11 cellular contexts compared by ENCODE assay signal in genomic region chr6:18153311-18153703, GRCh38. TPM values are rescaled to one million over a fixed set of nuclear protein-coding genes. Genes with fewer than 3 reads are reported as not detected.
DNase-seq lines count a peak whose midpoint lies in the region; ATAC-seq and TF ChIP-seq lines count a peak whose summit lies in the region.
"Had no signal": no experiment of that assay in that cellular context is flagged by ENCODE, and none has a peak within 500 bp of the region (broad histone marks: within the 10 kb centered on the region; RNA-seq: fewer than 3 reads in every experiment).

No MANE protein-coding gene starts in this region.

- H3K4me1 ChIP-seq in iPS-20b (ENCODE audit: insufficient read depth, low read length) = peaks cover 2% of the 10 kb centered on the region; the same call in 1 of the 2 replicates
- peaks cover 21% of the 10 kb centered on the region for H3K4me1 ChIP-seq in skeletal muscle satellite cell (ENCODE audit: control insufficient read depth, insufficient read depth, low read length)

- H3K4me2 ChIP-seq in skeletal muscle satellite cell (ENCODE audit: low read length) = peak overlapping the region; percentile 84

- no peak for ATAC-seq in activated CD8-positive, alpha-beta T cell treated with anti-CD3 and anti-CD28 coated beads for 36 hours
- ATAC-seq in GM21825 (IDR thresholded peaks at IDR 0.05; ENCODE audit: unreplicated experiment) (no peak), HG02798 (IDR thresholded peaks at IDR 0.05; ENCODE audit: poor library complexity, unreplicated experiment) (no peak)
- no peak for ATAC-seq in activated naive CD4-positive, alpha-beta T cell treated with anti-CD3 and anti-CD28 coated beads, Interleukin-2, amount 50 U/mL, for 72 hours
- ATAC-seq: T-cell had no signal

- intact Hi-C loops in activated CD8-positive, alpha-beta T cell treated with anti-CD3 and anti-CD28 coated beads for 36 hours (cut with micrococcal nuclease) = no loop called here

- H3K9me3 ChIP-seq in iPS-20b (ENCODE audit: insufficient read depth, low read depth, low read length) (no peaks in the 10 kb centered on the region), skeletal muscle satellite cell (replicated peaks; ENCODE audit: low read length) (no peaks in the 10 kb centered on the region)
- H3K9me3 ChIP-seq: thoracic aorta had no signal

- peaks cover 29% of the 10 kb centered on the region for H3K4me1 Mint-ChIP-seq in activated CD8-positive, alpha-beta T cell treated with anti-CD3 and anti-CD28 coated beads for 36 hours (ENCODE audit: low read depth)
- H3K4me1 Mint-ChIP-seq in osteocyte (ENCODE audit: unreplicated experiment) = peaks cover 16% of the 10 kb centered on the region

- H3K27me3 ChIP-seq in HL-60 (ENCODE audit: insufficient read depth, poor library complexity, severe bottlenecking) (no peaks in the 10 kb centered on the region), iPS-20b (ENCODE audit: insufficient read depth, low read length) (no peaks in the 10 kb centered on the region), skeletal muscle satellite cell (ENCODE audit: control insufficient read depth, insufficient read depth, low read length) (no peaks in the 10 kb centered on the region)

- peak overlapping the region; percentile 22 for H3K4me3 Mint-ChIP-seq in activated CD8-positive, alpha-beta T cell treated with anti-CD3 and anti-CD28 coated beads for 36 hours
- no peak overlapping the region for H3K4me3 Mint-ChIP-seq in osteocyte (ENCODE audit: unreplicated experiment)

- no peaks in the 10 kb centered on the region for H3K9me3 Mint-ChIP-seq in activated CD8-positive, alpha-beta T cell treated with anti-CD3 and anti-CD28 coated beads for 36 hours
- H3K9me3 Mint-ChIP-seq in osteocyte (ENCODE audit: unreplicated experiment) = no peaks in the 10 kb centered on the region
- H3K9me3 Mint-ChIP-seq in activated naive CD4-positive, alpha-beta T cell treated with anti-CD3 and anti-CD28 coated beads, Interleukin-2, amount 50 U/mL, for 72 hours = peaks cover 0 to 4% of the 10 kb centered on the region in 2 donors
- H3K9me3 Mint-ChIP-seq: T-cell had no signal

- peak overlapping the region; percentile 68 for H3K27ac ChIP-seq in HL-60 (replicated peaks)
- H3K27ac ChIP-seq in iPS-20b (ENCODE audit: low read length) = no peak overlapping the region
- H3K27ac ChIP-seq: thoracic aorta had no signal

- no peak overlapping the region for H3K4me3 ChIP-seq in HL-60 (replicated peaks; ENCODE audit: insufficient read depth, low read length)
- peak overlapping the region; percentile 98; the same call in 1 of the 2 replicates for H3K4me3 ChIP-seq in iPS-20b (ENCODE audit: low read length)
- H3K4me3 ChIP-seq in skeletal muscle satellite cell (ENCODE audit: low read length) = peak overlapping the region; percentile 12

- no peak for DNase-seq in HL-60 (ENCODE audit: low read depth in 1 of 2, low spot score in 1 of 2)
- no peak for DNase-seq in activated CD8-positive, alpha-beta T cell treated with anti-CD3 and anti-CD28 coated beads for 36 hours
- DNase-seq in osteocyte (ENCODE audit: extremely low spot score, unreplicated experiment) = no peak
- DNase-seq in activated naive CD4-positive, alpha-beta T cell treated with anti-CD3 and anti-CD28 coated beads, Interleukin-2, amount 50 U/mL, for 72 hours (ENCODE audit: low spot score in 2 of 2) = no peak
- DNase-seq: activated effector memory CD4-positive, alpha-beta T cell treated with Interleukin-2 at 50 U/mL for 16 hours had no signal

- H3K36me3 ChIP-seq in iPS-20b (ENCODE audit: insufficient read depth, low read depth, low read length) = peaks cover 12% of the 10 kb centered on the region
- no peaks in the 10 kb centered on the region for H3K36me3 ChIP-seq in skeletal muscle satellite cell (ENCODE audit: insufficient read depth, low read length)
- H3K36me3 ChIP-seq: thoracic aorta had no signal

- CTCF ChIA-PET in activated CD8-positive, alpha-beta T cell treated with anti-CD3 and anti-CD28 coated beads for 36 hours (lab: Charles Lee) = no interaction called here

- H3K36me3 Mint-ChIP-seq in activated CD8-positive, alpha-beta T cell treated with anti-CD3 and anti-CD28 coated beads for 36 hours (ENCODE audit: low read depth) = peaks cover 4% of the 10 kb centered on the region
- H3K36me3 Mint-ChIP-seq in osteocyte (ENCODE audit: unreplicated experiment) = no peaks in the 10 kb centered on the region
- peaks cover 5 to 22% of the 10 kb centered on the region in 2 donors for H3K36me3 Mint-ChIP-seq in activated naive CD4-positive, alpha-beta T cell treated with anti-CD3 and anti-CD28 coated beads, Interleukin-2, amount 50 U/mL, for 72 hours

- H3K27me3 Mint-ChIP-seq in activated CD8-positive, alpha-beta T cell treated with anti-CD3 and anti-CD28 coated beads for 36 hours = no peaks in the 10 kb centered on the region
- no peaks in the 10 kb centered on the region for H3K27me3 Mint-ChIP-seq in osteocyte (ENCODE audit: unreplicated experiment)
- H3K27me3 Mint-ChIP-seq: T-cell had no signal

- H3K9ac ChIP-seq in iPS-20b (ENCODE audit: low read depth, low read length) (no peak overlapping the region), skeletal muscle satellite cell (ENCODE audit: low read depth, low read length) (peak overlapping the region; percentile 15)

- no peak for TF ChIP-seq CTCF in HL-60 (IDR thresholded peaks at IDR 0.05; ENCODE audit: insufficient read depth, low read length)
- no peak for TF ChIP-seq CTCF in activated CD8-positive, alpha-beta T cell treated with anti-CD3 and anti-CD28 coated beads for 36 hours (IDR thresholded peaks at IDR 0.05)
- TF ChIP-seq CTCF in osteocyte (IDR thresholded peaks at IDR 0.05) = no peak

- H3K27ac Mint-ChIP-seq in activated CD8-positive, alpha-beta T cell treated with anti-CD3 and anti-CD28 coated beads for 36 hours = no peak overlapping the region
- H3K27ac Mint-ChIP-seq in osteocyte (ENCODE audit: unreplicated experiment) = no peak overlapping the region
- H3K27ac Mint-ChIP-seq in activated naive CD4-positive, alpha-beta T cell treated with anti-CD3 and anti-CD28 coated beads, Interleukin-2, amount 50 U/mL, for 72 hours = no peak overlapping the region

- POLR2A ChIA-PET in activated CD8-positive, alpha-beta T cell treated with anti-CD3 and anti-CD28 coated beads for 36 hours (lab: Charles Lee) = interaction anchor here (1.1 kb wide), 1 partner anchor 24 kb away, joined by 3 read pairs; no protein-coding TSS in a partner anchor

RNA-seq across cellular contexts. Expression of gene TPMT, which starts 1.6 kb away (rescaled TPM):
- 1 to 10 TPM; 6.6 to 7.0 TPM for total RNA-seq in activated CD8-positive, alpha-beta T cell treated with anti-CD3 and anti-CD28 coated beads for 36 hours
- total RNA-seq in skeletal muscle satellite cell (2012; rRNA removed) = 18.8 and 19.5 TPM in 2 replicates
- 5.1 and 5.7 TPM in 2 replicates for total RNA-seq in osteocyte
- total RNA-seq in activated naive CD4-positive, alpha-beta T cell treated with anti-CD3 and anti-CD28 coated beads, Interleukin-2, amount 50 U/mL, for 72 hours = 1 to 10 TPM; 3.9 to 9.4 TPM

RNA-seq across cellular contexts. Expression of gene KDM1B, which starts 1.9 kb away (rescaled TPM):
- 10 to 100 TPM; 10.9 to 12.2 TPM for total RNA-seq in activated CD8-positive, alpha-beta T cell treated with anti-CD3 and anti-CD28 coated beads for 36 hours
- total RNA-seq in skeletal muscle satellite cell (2012; rRNA removed) = 20.3 and 22.8 TPM in 2 replicates
- total RNA-seq in osteocyte = 12.1 and 13.3 TPM in 2 replicates
- 1 to 10 TPM; 7.7 to 10.0 TPM for total RNA-seq in activated naive CD4-positive, alpha-beta T cell treated with anti-CD3 and anti-CD28 coated beads, Interleukin-2, amount 50 U/mL, for 72 hours

RNA-seq across cellular contexts. Expression of gene NHLRC1, which starts 30.8 kb away (rescaled TPM):
- under 1 TPM in 1 of 2 experiments, not detected in 1; 0.18 TPM for total RNA-seq in activated CD8-positive, alpha-beta T cell treated with anti-CD3 and anti-CD28 coated beads for 36 hours
- total RNA-seq in skeletal muscle satellite cell (2012; rRNA removed) = 1.8 and 2.4 TPM in 2 replicates
- total RNA-seq in osteocyte = 1.0 and 1.5 TPM in 2 replicates
- total RNA-seq in activated naive CD4-positive, alpha-beta T cell treated with anti-CD3 and anti-CD28 coated beads, Interleukin-2, amount 50 U/mL, for 72 hours = not detected
